Comparison of ENCODE assay signal across 20 cellular contexts in genomic region chr4:125421547-125421946, GRCh38.
"Had no signal": no experiment of that assay in that cellular context is flagged by ENCODE, and none has a peak within 500 bp of the region (broad histone marks: within the 10 kb centered on the region; RNA-seq: fewer than 3 reads in every experiment).

No MANE protein-coding gene starts in this region.

- FAIRE-seq: keratinocyte had no signal

- H3K4me3 ChIP-seq: body of pancreas, coronary artery, hepatocyte, spleen, tibial nerve had no signal

- DNase-seq: activated CD4-positive, alpha-beta T cell treated with anti-CD3 and anti-CD28 coated beads for 36 hours; activated CD4-positive, alpha-beta T cell treated with anti-CD3 and anti-CD28 coated beads, Interleukin-2, amount 50 U/mL, for 4 hours; activated CD4-positive, CD25-positive, alpha-beta regulatory T cell; activated naive CD4-positive, alpha-beta T cell; activated T-cell treated with anti-CD3 and anti-CD28 coated beads for 4 hours; activated T-cell treated with anti-CD3 and anti-CD28 coated beads, Interleukin-2, amount 50 U/mL, for 72 hours; anterior cingulate cortex; body of pancreas; cerebellar nuclear complex; left cardiac atrium; left ventricle myocardium superior; natural killer cell; spleen; stimulated activated naive CD4-positive, alpha-beta T cell treated with Interleukin-2 at 50 U/mL for 16 hours; T-helper 17 cell; T1000 had no signal
